ENCODE assay signal across 24 cellular contexts in the genomic region with DNA sequence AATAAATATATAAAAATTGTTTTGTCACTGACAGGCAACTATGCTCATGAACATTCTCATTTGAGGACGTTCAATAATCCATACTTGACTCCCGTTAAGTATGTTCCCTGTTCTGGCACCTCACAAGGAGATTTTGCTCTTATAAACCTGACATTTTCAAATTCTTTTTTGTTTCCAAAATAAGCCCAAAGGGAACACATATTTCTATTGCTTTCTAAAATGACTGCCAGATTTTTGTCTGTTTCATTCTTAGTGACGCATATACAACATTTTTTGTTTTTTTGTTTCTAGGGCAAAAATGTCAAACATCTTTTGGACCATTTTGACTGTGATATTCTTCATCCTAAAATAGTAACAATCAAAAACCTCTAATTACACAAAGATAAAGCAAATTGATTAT. TPM values are rescaled to one million over a fixed set of nuclear protein-coding genes. Genes with fewer than 3 reads are reported as not detected.
DNase-seq lines count a peak whose midpoint lies in the region; ATAC-seq and FAIRE-seq lines count a peak whose summit lies in the region.
"Had no signal": no experiment of that assay in that cellular context is flagged by ENCODE, and none has a peak within 500 bp of the region (broad histone marks: within the 10 kb centered on the region; RNA-seq: fewer than 3 reads in every experiment).

No MANE protein-coding gene starts in this region.

- peak; percentile 61 for ATAC-seq in Right ventricle myocardium inferior
- no peak for ATAC-seq in right cardiac atrium
- ATAC-seq in HG02678 (IDR thresholded peaks at IDR 0.05; ENCODE audit: unreplicated experiment): no peak
- no peak for ATAC-seq in HG02973 (IDR thresholded peaks at IDR 0.05; ENCODE audit: unreplicated experiment)
- no peak for ATAC-seq in GM19351 (IDR thresholded peaks at IDR 0.05; ENCODE audit: unreplicated experiment)
- ATAC-seq: A549; CD8-positive, alpha-beta T cell had no signal

- H3K27ac ChIP-seq in right cardiac atrium (ENCODE audit: low read length) (no peak overlapping the region), GM23248 (no peak overlapping the region)
- H3K27ac ChIP-seq: 22Rv1; A549; BLaER1 treated with 17β-estradiol and CSF1 and Interleukin-3, amounts not matched to agents 10 nM and 100 nM; C4-2B had no signal

- H3K4me1 ChIP-seq in right cardiac atrium (ENCODE audit: control insufficient read depth, insufficient read depth, low read length) (no peaks in the 10 kb centered on the region), GM23248 (ENCODE audit: insufficient read depth) (no peaks in the 10 kb centered on the region)
- H3K4me1 ChIP-seq: A549; BLaER1 treated with 17β-estradiol and CSF1 and Interleukin-3, amounts not matched to agents 10 nM and 100 nM had no signal

- H3K9me3 ChIP-seq in right cardiac atrium (ENCODE audit: control insufficient read depth, low read length): no peaks in the 10 kb centered on the region
- H3K9me3 ChIP-seq in GM23248 (ENCODE audit: low read depth): no peaks in the 10 kb centered on the region
- H3K9me3 ChIP-seq: A549 had no signal

- H3K36me3 ChIP-seq in GM23248 (ENCODE audit: low read depth): no peaks in the 10 kb centered on the region

- in situ Hi-C loops in GM23248 (cut with MboI): no loop called here

- H3K4me2 ChIP-seq in GM23248 (ENCODE audit: unreplicated experiment): no peak overlapping the region
- H3K4me2 ChIP-seq: A549; BLaER1 treated with 17β-estradiol and CSF1 and Interleukin-3, amounts not matched to agents 10 nM and 100 nM had no signal

- H3K27me3 ChIP-seq in right cardiac atrium (ENCODE audit: control insufficient read depth, insufficient read depth): no peaks in the 10 kb centered on the region
- no peaks in the 10 kb centered on the region for H3K27me3 ChIP-seq in GM23248 (replicated peaks; ENCODE audit: insufficient read depth)
- H3K27me3 ChIP-seq: BLaER1 treated with 17β-estradiol and CSF1 and Interleukin-3, amounts not matched to agents 10 nM and 100 nM had no signal

- intact Hi-C loops in Right ventricle myocardium inferior (cut with DNase I): no loop called here
- intact Hi-C loops in right cardiac atrium (cut with DNase I): no loop called here

- H2AFZ ChIP-seq in GM23248: no peak overlapping the region

- H3K9me2 ChIP-seq in GM23248 (ENCODE audit: insufficient read depth): no peaks in the 10 kb centered on the region; the same call in 1 of the 2 replicates

- no peaks in the 10 kb centered on the region for H3F3A ChIP-seq in GM23248 (ENCODE audit: insufficient read depth)

- peak; percentile 69 for FAIRE-seq in endometrium (lab: Jason Lieb, UNC)
- FAIRE-seq: A549, D721Med, G401.6, GM12891 had no signal

- H4K20me1 ChIP-seq in GM23248 (ENCODE audit: insufficient read depth): no peaks in the 10 kb centered on the region
- H4K20me1 ChIP-seq: BLaER1 treated with 17β-estradiol and CSF1 and Interleukin-3, amounts not matched to agents 10 nM and 100 nM had no signal

- H3K79me2 ChIP-seq in GM23248 (ENCODE audit: insufficient read depth): no peaks in the 10 kb centered on the region

- DNase-seq in Right ventricle myocardium inferior (ENCODE audit: missing footprints): no peak
- no peak for DNase-seq in right cardiac atrium
- DNase-seq in GM23248: peak; percentile 3
- peak; percentile 26 for DNase-seq in fibroblast of peridontal ligament (ENCODE audit: extremely low read depth)
- DNase-seq: AML-193; Caco-2; Calu3; CD4-positive, alpha-beta T cell; CD8-positive, alpha-beta T cell; DMS79 treated with DMSO at 0.1 percent for 48 hours; GF-D8 had no signal

- H3K4me3 ChIP-seq in right cardiac atrium (ENCODE audit: low read length): no peak overlapping the region
- no peak overlapping the region for H3K4me3 ChIP-seq in GM23248
- H3K4me3 ChIP-seq: A549; BLaER1 treated with 17β-estradiol and CSF1 and Interleukin-3, amounts not matched to agents 10 nM and 100 nM had no signal

- no peak overlapping the region for H3K9ac ChIP-seq in GM23248
- H3K9ac ChIP-seq: BLaER1 treated with 17β-estradiol and CSF1 and Interleukin-3, amounts not matched to agents 10 nM and 100 nM had no signal

- WGBS in right cardiac atrium: 65% methylated on average over 3 of the region's 3 CpGs
- 8% methylated on average over 3 of the region's 3 CpGs for WGBS in GM23248 (ENCODE audit: low coverage in 1 of 2, low lambda C conversion rate in 2 of 2, missing lambda C conversion rate in 2 of 2), 2 experiments

RNA-seq across cellular contexts. Expression of a gene that starts 50.5 kb away (rescaled TPM):
- 1.7 TPM for total RNA-seq in Right ventricle myocardium inferior
- 1 to 10 TPM; 2.3 to 4.2 (median 3.2) TPM for total RNA-seq in right cardiac atrium
- 1.3 TPM for polyA plus RNA-seq in right cardiac atrium
- total RNA-seq in GM23248 (2014; rRNA removed; shearing (Covaris generic)): not detected in 2 replicates
- not detected in 2 replicates for polyA plus RNA-seq in GM23248 (2016; fragmentation: Nextera tagmentation; extraction: Ambion mirVana)
- total RNA-seq: A172, Calu3 had no signal
- polyA plus RNA-seq: BJ had no signal

Comparison
In these comparisons a context has a peak if more than half of its experiments do, and no peak if none do; other contexts are left out.
1. DNase-seq: peak in GM23248 (single experiment) and fibroblast of peridontal ligament (single experiment); none in Right ventricle myocardium inferior (single experiment) and right cardiac atrium (0 of 3).